In genomic region chr1:16155537-16156410, GRCh38 we compare ENCODE assay signal across 8 cellular contexts. TPM values are rescaled to one million over a fixed set of nuclear protein-coding genes. Genes with fewer than 3 reads are reported as not detected.
A peak's percentile ranks its signal among the peaks of the same experiment; 100 is the strongest.
DNase-seq lines count a peak whose midpoint lies in the region; ATAC-seq, FAIRE-seq and TF ChIP-seq lines count a peak whose summit lies in the region.

EPHA2 (minus strand) TSS chr1:16156069; CDS start chr1:16155932, 137 bp downstream.

- CTCF ChIA-PET in HEK293 (lab: Yijun Ruan, JAX) = interaction anchor here (0.6 to 7.8 kb wide), 8 partner anchors 13 to 340 kb away, joined by 3 to 117 read pairs (median 3); no protein-coding TSS in a partner anchor

- peak within 1 kb of the TSS; percentile 39 for H2AFZ ChIP-seq in fibroblast of lung (ENCODE audit: low read length)

- H3K9me3 ChIP-seq in HEK293 (ENCODE audit: control insufficient read depth, insufficient read depth, low read depth, low read length) (no peaks in the 10 kb centered on the region), WERI-Rb-1 (ENCODE audit: severe bottlenecking) (no peaks in the 10 kb centered on the region), fibroblast of lung (ENCODE audit: control insufficient read depth, insufficient read depth, low read depth, low read length) (no peaks in the 10 kb centered on the region)

- POLR2A ChIA-PET in HEK293 (lab: Yijun Ruan, JAX) = interaction anchor here (0.6 to 3.9 kb wide), 16 partner anchors 9 to 82 kb away, joined by 3 to 36 read pairs (median 6); partner anchors contain the start of gene FAM131C

- H3K4me3 ChIP-seq in HEK293 (ENCODE audit: low read depth, low read length) (peak within 1 kb of the TSS; percentile 68), WERI-Rb-1 (ENCODE audit: low read depth, low read length) (peak within 1 kb of the TSS; percentile 37), fibroblast of lung (replicated peaks in 1 of 4; ENCODE audit: control extremely low read depth in 1 of 4, insufficient read depth in 1 of 4, low read depth in 3 of 4, low read length in 4 of 4) (peak within 1 kb of the TSS; percentile 74 to 80 (median 76))

- H3K27me3 ChIP-seq in WERI-Rb-1 (ENCODE audit: insufficient read depth, low read depth, severe bottlenecking) (peaks cover 31% of the 10 kb centered on the region), fibroblast of lung (ENCODE audit: control insufficient read depth, insufficient read depth, low read length) (no peaks in the 10 kb centered on the region)

- peaks cover 48% of the 10 kb centered on the region for H3K79me2 ChIP-seq in fibroblast of lung (ENCODE audit: control insufficient read depth, insufficient read depth, low read length)

- peak within 1 kb of the TSS; percentile 79 for H3K9ac ChIP-seq in fibroblast of lung (ENCODE audit: insufficient read depth, low read length)

- peak within 1 kb of the TSS; percentile 79 for H3K4me2 ChIP-seq in fibroblast of lung (ENCODE audit: extremely low read depth, insufficient read depth, low read length)

- no peak for ATAC-seq in HG03139 (IDR thresholded peaks at IDR 0.05; ENCODE audit: unreplicated experiment)
- ATAC-seq in GM18867 (IDR thresholded peaks at IDR 0.05; ENCODE audit: unreplicated experiment) = no peak

- H3K27ac ChIP-seq in HEK293 (ENCODE audit: extremely low read depth, low read depth, low read length) (peak within 1 kb of the TSS; percentile 63; the same call in 1 of the 2 replicates), WERI-Rb-1 (no peak within 1 kb of the TSS), fibroblast of lung (ENCODE audit: insufficient read depth, low read length) (peak within 1 kb of the TSS; percentile 70)

- no peaks in the 10 kb centered on the region for H4K20me1 ChIP-seq in fibroblast of lung (ENCODE audit: control insufficient read depth, extremely low read depth, insufficient read depth, low read length)

- H3K4me1 ChIP-seq in HEK293 (ENCODE audit: control insufficient read depth, insufficient read depth, low read length) = peaks cover 4% of the 10 kb centered on the region; the same call in 1 of the 2 replicates
- peaks cover 32% of the 10 kb centered on the region for H3K4me1 ChIP-seq in fibroblast of lung (ENCODE audit: control insufficient read depth, extremely low read depth, insufficient read depth, low read length)

- TF ChIP-seq CTCF in HEK293 (tag by site-specific recombination; IDR thresholded peaks at IDR 0.05) (peak; percentile 34; the same call in 1 of the 2 replicates), WERI-Rb-1 (IDR thresholded peaks at IDR 0.05; ENCODE audit: low read depth, low read length) (no peak), fibroblast of lung (conservative IDR thresholded peaks at IDR 0.05 in 1 of 2, IDR thresholded peaks at IDR 0.05 in 1 of 2; ENCODE audit: low read depth in 1 of 2, low read length in 2 of 2) (no peak)

- no peak for FAIRE-seq in urothelium cell line (lab: Jason Lieb, UNC)

- peaks cover 0 to 5% of the 10 kb centered on the region in 2 experiments; a peak in 1 of 3 replicates for H3K36me3 ChIP-seq in HEK293 (ENCODE audit: control insufficient read depth in 2 of 2, insufficient read depth in 1 of 2, low read length in 2 of 2)
- H3K36me3 ChIP-seq in WERI-Rb-1 = no peaks in the 10 kb centered on the region
- no peaks in the 10 kb centered on the region for H3K36me3 ChIP-seq in fibroblast of lung (ENCODE audit: control insufficient read depth, insufficient read depth, low read length)

- DNase-seq in Ammon's horn (ENCODE audit: low spot score) (peak; percentile 82), WERI-Rb-1 (peak; percentile 66), fibroblast of lung (ENCODE audit: low read depth in 2 of 2) (peak; percentile 83 to 92), mucosa of gallbladder (ENCODE audit: low spot score) (peak; percentile 92), urothelium cell line (ENCODE audit: low spot score) (peak; percentile 92)

TF ChIP-seq in HEK293, 187 proteins besides CTCF, POLR2A, EP300 and RAD21 (continues in another document):
- TF ChIP-seq PATZ1 (tag by site-specific recombination; IDR thresholded peaks at IDR 0.05) = peak; percentile 32
- peak; percentile 73 for TF ChIP-seq ZNF423 (tag by site-specific recombination; IDR thresholded peaks at IDR 0.05)
- TF ChIP-seq ZNF560 (tag by site-specific recombination; IDR thresholded peaks at IDR 0.05; ENCODE audit: borderline replicate concordance) = no peak
- 0 out of 2 replicates have a peak, but pooled peaks have one; percentile 52 for TF ChIP-seq ZNF24 (tag by site-specific recombination; IDR thresholded peaks at IDR 0.05)
- 0 out of 2 replicates have a peak, but pooled peaks have one; percentile 18 for TF ChIP-seq ZBTB6 (tag by site-specific recombination; IDR thresholded peaks at IDR 0.05)
- TF ChIP-seq HIC1 (tag by site-specific recombination; IDR thresholded peaks at IDR 0.05) = peak; percentile 76
- TF ChIP-seq ZSCAN5A (tag by site-specific recombination; IDR thresholded peaks at IDR 0.05) = 0 out of 2 replicates have a peak, but pooled peaks have one; percentile 24
- peak; percentile 67 for TF ChIP-seq OSR2 (tag by site-specific recombination; IDR thresholded peaks at IDR 0.05)
- TF ChIP-seq ZNF133 (tag by site-specific recombination; IDR thresholded peaks at IDR 0.05) = no peak
- TF ChIP-seq SP3 (tag by site-specific recombination; IDR thresholded peaks at IDR 0.05) = peak; percentile 79
- no peak for TF ChIP-seq ZNF266 (tag by site-specific recombination; IDR thresholded peaks at IDR 0.05; ENCODE audit: low read depth)
- TF ChIP-seq ZNF23 (tag by site-specific recombination; IDR thresholded peaks at IDR 0.05; ENCODE audit: borderline replicate concordance) = no peak
- no peak for TF ChIP-seq ZNF140 (tag by site-specific recombination; IDR thresholded peaks at IDR 0.05)

RNA-seq across cellular contexts. Expression of gene EPHA2, which starts in this region (rescaled TPM):
- total RNA-seq in fibroblast of lung (21.1 and 24.6 TPM in 2 replicates), mucosa of gallbladder (37.2 TPM)
- 9.8 and 22.6 TPM in 2 replicates for polyA plus RNA-seq in fibroblast of lung
- polyA plus RNA-seq in fibroblast of lung (2012) = 11.0 and 26.4 TPM in 2 replicates
- polyA minus RNA-seq in fibroblast of lung (ENCODE audit: low replicate concordance) = 46.5 and 99.3 TPM in 2 replicates
